Comparison of ENCODE assay signal across 10 cellular contexts in genomic region chr7:134886353-134887057, GRCh38.
A peak's percentile ranks its signal among the peaks of the same experiment; 100 is the strongest.
DNase-seq lines count a peak whose midpoint lies in the region; ATAC-seq and TF ChIP-seq lines count a peak whose summit lies in the region.
"Had no signal": no experiment of that assay in that cellular context is flagged by ENCODE, and none has a peak within 500 bp of the region (broad histone marks: within the 10 kb centered on the region; RNA-seq: fewer than 3 reads in every experiment).

No MANE protein-coding gene starts in this region.

- CTCF ChIA-PET in T-cell (lab: Charles Lee) = no interaction called here

- intact Hi-C loops in left cardiac atrium (cut with DNase I) (no loop called here), stomach (cut with DNase I; ENCODE audit: low total_unique reads) (no loop called here)

- TF ChIP-seq CTCF in stomach (IDR thresholded peaks at IDR 0.05) = no peak

- H3K4me3 Mint-ChIP-seq in T-cell = peak overlapping the region in 1 of 3 donors; percentile 12
- no peak overlapping the region for H3K4me3 Mint-ChIP-seq in stimulated activated memory B cell treated with anti-CD40 and anti-IgM and Interleukin-4, amounts not matched to agents 10 μg/mL and 1 μg/mL and 100 μg/mL, for 72 hours

- no peak overlapping the region for H3K4me3 ChIP-seq in stomach

- 12 to 22% (median 20%) methylated on average over 8 of the region's 8 CpGs for WGBS in stomach, 5 donors

- H3K36me3 ChIP-seq in stomach = no peaks in the 10 kb centered on the region

- peak overlapping the region; percentile 73 to 85 for H3K27ac Mint-ChIP-seq in T-cell
- no peak overlapping the region for H3K27ac Mint-ChIP-seq in stimulated activated memory B cell treated with anti-CD40 and anti-IgM and Interleukin-4, amounts not matched to agents 10 μg/mL and 1 μg/mL and 100 μg/mL, for 72 hours

- peak overlapping the region in 4 of 5 donors; percentile 69 to 76 (median 74) for H3K27ac ChIP-seq in stomach

- no peak for TF ChIP-seq POLR2A in stomach (IDR thresholded peaks at IDR 0.05)

- no peaks in the 10 kb centered on the region for H3K9me3 ChIP-seq in stomach

- DNase-seq in HCEC 1CT (peak; percentile 39), T-cell (no peak), left cardiac atrium (peak; percentile 60), stomach (no peak), LoVo (ENCODE audit: low spot score) (no peak), NCI-H82 treated with DMSO at 0.1 percent for 48 hours (lab: John Stamatoyannopoulos, UW; ENCODE audit: unreplicated experiment) (no peak)
- DNase-seq: anterior cingulate cortex; NK-92 treated with Interleukin-12 subunit alpha and Interleukin-12 subunit beta, amount 100 ng/mL, for 24 hours had no signal

- no peak for TF ChIP-seq EP300 in stomach (IDR thresholded peaks at IDR 0.05)

- ATAC-seq in T-cell (replicated peaks in 1 of 4) (peak; percentile 62 to 90 (median 80)), left cardiac atrium (peak; percentile 46 to 60), GM21390 (IDR thresholded peaks at IDR 0.05; ENCODE audit: unreplicated experiment) (no peak)
- ATAC-seq in stimulated activated memory B cell treated with anti-CD40 and anti-IgM and Interleukin-4, amounts not matched to agents 10 μg/mL and 1 μg/mL and 100 μg/mL, for 72 hours = no peak

- H3K4me1 Mint-ChIP-seq in T-cell = peaks cover 16 to 39% (median 28%) of the 10 kb centered on the region in 3 donors
- H3K4me1 Mint-ChIP-seq in stimulated activated memory B cell treated with anti-CD40 and anti-IgM and Interleukin-4, amounts not matched to agents 10 μg/mL and 1 μg/mL and 100 μg/mL, for 72 hours = no peaks in the 10 kb centered on the region

- H3K9me3 Mint-ChIP-seq in T-cell = no peaks in the 10 kb centered on the region
- no peaks in the 10 kb centered on the region for H3K9me3 Mint-ChIP-seq in stimulated activated memory B cell treated with anti-CD40 and anti-IgM and Interleukin-4, amounts not matched to agents 10 μg/mL and 1 μg/mL and 100 μg/mL, for 72 hours

- peaks cover 4 to 78% (median 47%) of the 10 kb centered on the region in 4 donors for H3K4me1 ChIP-seq in stomach

- no peaks in the 10 kb centered on the region for H3K27me3 ChIP-seq in stomach

- H3K27me3 Mint-ChIP-seq in T-cell = peaks cover 6 to 7% of the 10 kb centered on the region in 2 donors
- H3K27me3 Mint-ChIP-seq in stimulated activated memory B cell treated with anti-CD40 and anti-IgM and Interleukin-4, amounts not matched to agents 10 μg/mL and 1 μg/mL and 100 μg/mL, for 72 hours = no peaks in the 10 kb centered on the region

- POLR2A ChIA-PET in T-cell (lab: Charles Lee) = interaction anchor here in 1 of 2 donors (0.7 kb wide), 1 partner anchor 1076 kb away, joined by 3 read pairs; no protein-coding TSS in a partner anchor

- H3K36me3 Mint-ChIP-seq in T-cell = no peaks in the 10 kb centered on the region
- H3K36me3 Mint-ChIP-seq in stimulated activated memory B cell treated with anti-CD40 and anti-IgM and Interleukin-4, amounts not matched to agents 10 μg/mL and 1 μg/mL and 100 μg/mL, for 72 hours = no peaks in the 10 kb centered on the region

Comparison
In these comparisons a context has a peak if more than half of its experiments do, and no peak if none do; other contexts are left out.
1. DNase-seq: peak in HCEC 1CT (single experiment) and left cardiac atrium (single experiment); none in T-cell (0 of 34), stomach (single experiment), LoVo (single experiment) and NCI-H82 treated with DMSO at 0.1 percent for 48 hours (single experiment).
2. ATAC-seq: peak in T-cell (4 of 4) and left cardiac atrium (2 of 2); none in GM21390 (single experiment) and stimulated activated memory B cell treated with anti-CD40 and anti-IgM and Interleukin-4, amounts not matched to agents 10 μg/mL and 1 μg/mL and 100 μg/mL, for 72 hours (single experiment).